Comparison of ENCODE assay signal across 22 cellular contexts in genomic region chr1:247189981-247190798, GRCh38.
"Had no signal": no experiment of that assay in that cellular context is flagged by ENCODE, and none has a peak within 500 bp of the region (broad histone marks: within the 10 kb centered on the region; RNA-seq: fewer than 3 reads in every experiment).

No MANE protein-coding gene starts in this region.

- DNase-seq: activated B cell treated with CpG ODN at 0.5 μM for 24 hours; activated CD4-positive, alpha-beta memory T cell treated with anti-CD3 and anti-CD28 coated beads for 36 hours; activated CD4-positive, alpha-beta T cell treated with anti-CD3 and anti-CD28 coated beads for 4 hours; activated CD8-positive, alpha-beta memory T cell treated with anti-CD3 and anti-CD28 coated beads, Interleukin-2, amount 10 ng/mL, durations not matched to agents 7 days and 5 days; activated naive CD4-positive, alpha-beta T cell treated with Interleukin-2 at 50 U/mL for 16 hours; activated naive CD8-positive, alpha-beta T cell treated with anti-CD3 and anti-CD28 coated beads, Interleukin-2, amount 10 ng/mL, durations not matched to agents 7 days and 5 days; central memory CD4-positive, alpha-beta T cell; head of caudate nucleus; kidney; midbrain; nephron progenitor cell; nucleus accumbens; sigmoid colon; stimulated activated CD4-positive, alpha-beta T cell treated with anti-CD3 and anti-CD28 coated beads, Interleukin-4, amount 100 ng/mL, for 24 hours; T-helper 9 cell; upper lobe of right lung had no signal

- ATAC-seq: activated CD8-positive, alpha-beta memory T cell treated with anti-CD3 and anti-CD28 coated beads, Interleukin-2, amount 10 ng/mL, durations not matched to agents 7 days and 5 days; activated T-helper 17 cell treated with anti-CD3 and anti-CD28 coated beads, Interleukin-2, amount 50 U/mL, for 72 hours; left lobe of liver; stimulated activated effector memory CD8-positive, alpha-beta T cell treated with anti-CD3 and anti-CD28 coated beads, Interleukin-12 subunit alpha, Interleukin-12 subunit beta, amount 100 ng/mL, for 72 hours; upper lobe of right lung had no signal

- H3K4me3 ChIP-seq: sigmoid colon, thoracic aorta, upper lobe of right lung had no signal

- H3K4me1 ChIP-seq: sigmoid colon, upper lobe of right lung had no signal

- H3K27me3 ChIP-seq: sigmoid colon, upper lobe of right lung had no signal

- H3K27ac ChIP-seq: sigmoid colon, thoracic aorta, upper lobe of right lung had no signal

- FAIRE-seq: colon, frontal cortex, kidney had no signal
